ENCODE assay signal across 8 cellular contexts in the genomic region with DNA sequence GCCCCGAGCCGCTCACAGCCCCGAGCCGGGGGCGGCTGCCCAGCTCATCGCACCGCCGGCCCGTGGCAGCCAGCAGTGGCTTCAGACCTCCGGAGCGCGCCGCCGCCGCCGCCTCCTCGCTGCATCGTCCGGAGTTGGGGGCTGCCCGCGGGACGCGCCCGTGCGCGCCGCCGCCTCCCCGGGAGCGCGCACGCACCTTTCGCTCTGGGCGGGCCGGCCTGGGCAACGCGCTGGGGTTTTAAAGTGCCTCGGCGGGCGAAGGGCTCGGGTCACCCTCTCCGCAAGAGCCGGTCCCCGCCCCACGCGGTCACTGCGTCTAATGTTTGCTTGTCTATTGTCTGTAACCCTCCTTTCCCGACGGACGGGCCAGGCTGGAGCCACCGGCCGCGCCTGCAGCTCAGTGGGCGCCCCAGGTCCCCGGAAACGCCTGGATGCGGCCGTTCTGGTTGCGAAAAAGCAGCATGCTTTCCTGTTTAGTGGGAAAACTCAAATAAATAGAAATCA. TPM values are rescaled to one million over a fixed set of nuclear protein-coding genes. Genes with fewer than 3 reads are reported as not detected.
A peak's percentile ranks its signal among the peaks of the same experiment; 100 is the strongest.
DNase-seq lines count a peak whose midpoint lies in the region; ATAC-seq and TF ChIP-seq lines count a peak whose summit lies in the region.

A gene (minus strand): TSS at position 143 of the 504 bp plus-strand sequence. CDS start 205 bp downstream, outside the sequence.

- TF ChIP-seq CTCF in vagina (IDR thresholded peaks at IDR 0.05) = no peak

- H3K27me3 ChIP-seq in right cardiac atrium (ENCODE audit: control insufficient read depth, insufficient read depth) (no peaks in the 10 kb centered on the region), rectal smooth muscle tissue (ENCODE audit: control insufficient read depth, insufficient read depth, low read length) (no peaks in the 10 kb centered on the region), vagina (no peaks in the 10 kb centered on the region)

- H3K9ac ChIP-seq in rectal smooth muscle tissue (ENCODE audit: low read length) = peak within 1 kb of the TSS; percentile 28

- ATAC-seq in HG02852 (IDR thresholded peaks at IDR 0.05; ENCODE audit: unreplicated experiment) = peak; percentile 75
- peak; percentile 93 to 95 for ATAC-seq in right cardiac atrium

- DNase-seq in NCI-H146 (lab: John Stamatoyannopoulos, UW) = peak; percentile 96
- DNase-seq in T-helper 2 cell = peak; percentile 47 to 85 (median 59)
- DNase-seq in anterior cingulate cortex (lab: John Stamatoyannopoulos, UW) = peak in 57 of 58 donors; percentile 20 to 84 (median 70)
- peak; percentile 86 to 93 (median 93) for DNase-seq in right cardiac atrium
- no peak for DNase-seq in vagina (ENCODE audit: extremely low spot score in 2 of 2)

- peak; percentile 69 for TF ChIP-seq POLR2A in GM15510 (IDR thresholded peaks at IDR 0.05; ENCODE audit: borderline replicate concordance, extremely low read depth, insufficient read length)
- peak in 1 of 2 donors; percentile 75 for TF ChIP-seq POLR2A in vagina (IDR thresholded peaks at IDR 0.05)

- H3K27ac ChIP-seq in right cardiac atrium (ENCODE audit: low read length) (peak within 1 kb of the TSS; percentile 99), rectal smooth muscle tissue (ENCODE audit: low read depth, low read length) (peak within 1 kb of the TSS; percentile 84), vagina (peak within 1 kb of the TSS; percentile 98)

- under 1% methylated on average over 59 of the region's 59 CpGs for WGBS in right cardiac atrium

- H3K36me3 ChIP-seq in rectal smooth muscle tissue (ENCODE audit: control insufficient read depth, insufficient read depth, low read length) (no peaks in the 10 kb centered on the region), vagina (no peaks in the 10 kb centered on the region)

- H3K4me3 ChIP-seq in right cardiac atrium (ENCODE audit: low read length) (peak within 1 kb of the TSS; percentile 98), rectal smooth muscle tissue (ENCODE audit: low read length) (peak within 1 kb of the TSS; percentile 85), vagina (peak within 1 kb of the TSS; percentile 79 to 83)

- intact Hi-C loops in right cardiac atrium (cut with DNase I) (no loop called here), vagina (cut with DNase I) (loop anchor here (5.0 kb wide), 1 partner anchor 1588 kb away; a partner anchor contains a TSS)

- H3K9me3 ChIP-seq in right cardiac atrium (ENCODE audit: control insufficient read depth, low read length) (no peaks in the 10 kb centered on the region), vagina (no peaks in the 10 kb centered on the region)

- peaks cover 11% of the 10 kb centered on the region for H3K4me1 ChIP-seq in right cardiac atrium (ENCODE audit: control insufficient read depth, insufficient read depth, low read length)
- H3K4me1 ChIP-seq in rectal smooth muscle tissue (ENCODE audit: control insufficient read depth, insufficient read depth, low read length) = peaks cover 9% of the 10 kb centered on the region
- peaks cover 50% of the 10 kb centered on the region for H3K4me1 ChIP-seq in vagina

RNA-seq across cellular contexts. Expression of the gene that starts here (rescaled TPM):
- total RNA-seq in right cardiac atrium (10 to 100 TPM; 48.3 to 57.3 (median 52.7) TPM), vagina (102 TPM)
- 30.9 TPM for polyA plus RNA-seq in right cardiac atrium

Comparison
In these comparisons a context has a peak if more than half of its experiments do, and no peak if none do; other contexts are left out.
1. DNase-seq: peak in NCI-H146 (single experiment), T-helper 2 cell (5 of 5), anterior cingulate cortex (57 of 58) and right cardiac atrium (3 of 3); none in vagina (0 of 2).
2. Peak in every context shown above with its lines, with median percentiles within 50 percentile points of each other: H3K27ac ChIP-seq and H3K4me3 ChIP-seq.